ENCODE assay signal across 24 cellular contexts in genomic region chr2:52340185-52340584, GRCh38.
A peak's percentile ranks its signal among the peaks of the same experiment; 100 is the strongest.
DNase-seq lines count a peak whose midpoint lies in the region; TF ChIP-seq lines count a peak whose summit lies in the region.
"Had no signal": no experiment of that assay in that cellular context is flagged by ENCODE, and none has a peak within 500 bp of the region (broad histone marks: within the 10 kb centered on the region; RNA-seq: fewer than 3 reads in every experiment).

No MANE protein-coding gene starts in this region.

- H3K79me2 ChIP-seq in smooth muscle cell (ENCODE audit: low read depth) = no peaks in the 10 kb centered on the region

- H3K27ac Mint-ChIP-seq in brain = peak overlapping the region; percentile 2 to 78 (median 53)
- H3K27ac Mint-ChIP-seq in immature natural killer cell = no peak overlapping the region
- H3K27ac Mint-ChIP-seq: activated CD4-positive, alpha-beta memory T cell treated with anti-CD3 and anti-CD28 coated beads for 36 hours; T-helper 1 cell treated with Interleukin-12 subunit alpha and Interleukin-12 subunit beta and Interleukin-4 antibody, amounts not matched to agents 30 μg/mL and 1 μg/mL, for 36 hours had no signal

- no peak overlapping the region for H3K9ac ChIP-seq in smooth muscle cell (ENCODE audit: low read depth)
- H3K9ac ChIP-seq: BLaER1 had no signal

- 8% methylated on average over 1 of the region's 1 CpG for whole genome bisulfite sequencing in smooth muscle cell (ENCODE audit: low lambda C conversion rate)

- H3K4me3 ChIP-seq in smooth muscle cell = no peak overlapping the region
- H3K4me3 ChIP-seq: BLaER1, K562, pancreas, PC-9, sigmoid colon, SJCRH30, suprapubic skin, uterus had no signal

- H3K36me3 ChIP-seq in smooth muscle cell (ENCODE audit: low read depth) = no peaks in the 10 kb centered on the region
- H3K36me3 ChIP-seq: BLaER1, pancreas, sigmoid colon, SJCRH30, suprapubic skin, uterus had no signal

- TF ChIP-seq CTCF in brain (conservative IDR thresholded peaks at IDR 0.05) = no peak
- no peak for TF ChIP-seq CTCF in smooth muscle cell (IDR thresholded peaks at IDR 0.05; ENCODE audit: borderline replicate concordance, insufficient read depth, poor library complexity, severe bottlenecking)

- H3K9me3 Mint-ChIP-seq in brain (no peaks in the 10 kb centered on the region), immature natural killer cell (peaks cover 13 to 52% (median 20%) of the 10 kb centered on the region in 6 donors)

- H3K27me3 ChIP-seq in smooth muscle cell (ENCODE audit: low read depth) = no peaks in the 10 kb centered on the region
- H3K27me3 ChIP-seq: BLaER1, pancreas, sigmoid colon, SJCRH30, suprapubic skin, uterus had no signal

- no peaks in the 10 kb centered on the region for H3K36me3 Mint-ChIP-seq in brain
- no peaks in the 10 kb centered on the region for H3K36me3 Mint-ChIP-seq in immature natural killer cell
- H3K36me3 Mint-ChIP-seq: activated CD4-positive, alpha-beta memory T cell treated with anti-CD3 and anti-CD28 coated beads for 36 hours had no signal

- no peaks in the 10 kb centered on the region for H3K27me3 Mint-ChIP-seq in brain
- peaks cover 0 to 3% (median 2%) of the 10 kb centered on the region in 3 donors for H3K27me3 Mint-ChIP-seq in immature natural killer cell (ENCODE audit: low read depth in 3 of 3)
- H3K27me3 Mint-ChIP-seq: activated CD4-positive, alpha-beta memory T cell treated with anti-CD3 and anti-CD28 coated beads for 36 hours had no signal

- H3K4me2 ChIP-seq in smooth muscle cell = peak overlapping the region; percentile 64
- H3K4me2 ChIP-seq: BLaER1, PC-9 had no signal

- peak; percentile 21 for DNase-seq in NCI-H748 (lab: John Stamatoyannopoulos, UW; ENCODE audit: unreplicated experiment)
- DNase-seq in NCI-H748 treated with DMSO at 0.1 percent for 48 hours (lab: John Stamatoyannopoulos, UW) = no peak
- DNase-seq in iris pigment epithelial cell (ENCODE audit: low read depth) = peak; percentile 11
- no peak for DNase-seq in smooth muscle cell (lab: John Stamatoyannopoulos, UW; ENCODE audit: unreplicated experiment)
- DNase-seq in NCI-H146 treated with DMSO at 0.1 percent for 48 hours (lab: John Stamatoyannopoulos, UW; ENCODE audit: unreplicated experiment) = no peak
- DNase-seq in activated CD4-positive, alpha-beta T cell treated with anti-CD3 and anti-CD28 coated beads, Interleukin-2, amount 50 U/mL, for 48 hours = no peak
- no peak for DNase-seq in immature natural killer cell
- DNase-seq: activated CD4-positive, alpha-beta memory T cell treated with anti-CD3 and anti-CD28 coated beads for 36 hours; amniotic stem cell; Caco-2; central memory CD4-positive, alpha-beta T cell; EL; NCI-H1436 treated with DMSO at 0.1 percent for 48 hours; NCI-H82; pancreas; PC-9; sigmoid colon; SJCRH30; uterus had no signal

- H4K20me1 ChIP-seq in smooth muscle cell (ENCODE audit: low read depth) = no peaks in the 10 kb centered on the region
- H4K20me1 ChIP-seq: BLaER1 had no signal

- H3K27ac ChIP-seq in smooth muscle cell (ENCODE audit: low read depth) = peak overlapping the region; percentile 6
- H3K27ac ChIP-seq: BLaER1, pancreas, PC-9, sigmoid colon, SJCRH30, suprapubic skin, uterus had no signal

- H3K4me1 ChIP-seq in smooth muscle cell (ENCODE audit: low read depth) = peaks cover 14% of the 10 kb centered on the region
- H3K4me1 ChIP-seq: BLaER1, Caco-2, pancreas, sigmoid colon, SJCRH30, suprapubic skin, uterus had no signal

- H3K4me1 Mint-ChIP-seq in brain (peaks cover 13% of the 10 kb centered on the region), immature natural killer cell (no peaks in the 10 kb centered on the region)

- H3K4me3 Mint-ChIP-seq in brain (peak overlapping the region in 1 of 5 experiments; percentile 46), immature natural killer cell (no peak overlapping the region)
- H3K4me3 Mint-ChIP-seq: activated CD4-positive, alpha-beta memory T cell treated with anti-CD3 and anti-CD28 coated beads for 36 hours; T-helper 1 cell treated with Interleukin-12 subunit alpha and Interleukin-12 subunit beta and Interleukin-4 antibody, amounts not matched to agents 30 μg/mL and 1 μg/mL, for 36 hours had no signal

- H3K9me3 ChIP-seq in smooth muscle cell (replicated peaks; ENCODE audit: low read depth) = no peaks in the 10 kb centered on the region
- H3K9me3 ChIP-seq: BLaER1, Caco-2, pancreas, sigmoid colon, SJCRH30, suprapubic skin, uterus had no signal

- H3F3A ChIP-seq in smooth muscle cell (ENCODE audit: low read depth) = no peaks in the 10 kb centered on the region

- peak overlapping the region; percentile 83 for H2AFZ ChIP-seq in smooth muscle cell (ENCODE audit: low read depth)

Comparison
In these comparisons a context has a peak if more than half of its experiments do, and no peak if none do; other contexts are left out.
1. DNase-seq: peak in NCI-H748 (single experiment) and iris pigment epithelial cell (single experiment); none in NCI-H748 treated with DMSO at 0.1 percent for 48 hours (single experiment), smooth muscle cell (single experiment), NCI-H146 treated with DMSO at 0.1 percent for 48 hours (single experiment), activated CD4-positive, alpha-beta T cell treated with anti-CD3 and anti-CD28 coated beads, Interleukin-2, amount 50 U/mL, for 48 hours (0 of 2) and immature natural killer cell (0 of 3).
2. H3K27ac Mint-ChIP-seq: peak in brain (5 of 5); none in immature natural killer cell (0 of 6).